ENCODE assay signal across 17 cellular contexts in genomic region chr18:48915621-48916425, GRCh38. TPM values are rescaled to one million over a fixed set of nuclear protein-coding genes. Genes with fewer than 3 reads are reported as not detected.
DNase-seq lines count a peak whose midpoint lies in the region; ATAC-seq, FAIRE-seq and TF ChIP-seq lines count a peak whose summit lies in the region.
"Had no signal": no experiment of that assay in that cellular context is flagged by ENCODE, and none has a peak within 500 bp of the region (broad histone marks: within the 10 kb centered on the region; RNA-seq: fewer than 3 reads in every experiment).

No MANE protein-coding gene starts in this region.

- H2BK15ac ChIP-seq in H1 (ENCODE audit: low read length): no peak overlapping the region

- POLR2A ChIA-PET in H1 (lab: Charles Lee; ENCODE audit: partially characterized antibody): interaction anchor here (0.5 to 1.6 kb wide), 6 partner anchors 9 to 44 kb away, joined by 3 to 4 read pairs (median 3); no protein-coding TSS in a partner anchor

- TF ChIP-seq CTCF in NB4 (IDR thresholded peaks at IDR 0.05; ENCODE audit: low read depth, low read length): no peak
- no peak for TF ChIP-seq CTCF in H1 (IDR thresholded peaks at IDR 0.05; ENCODE audit: control extremely low read depth in 1 of 3, insufficient read depth in 1 of 3, low read depth in 1 of 3, low read length in 3 of 3)
- no peak for TF ChIP-seq CTCF in osteoblast (IDR thresholded peaks at IDR 0.05; ENCODE audit: extremely low read depth, low read depth, low read length)

- TF ChIP-seq RAD21 in H1 (IDR thresholded peaks at IDR 0.05 in 1 of 2, conservative IDR thresholded peaks at IDR 0.05 in 1 of 2; ENCODE audit: low read depth in 2 of 2, low read length in 2 of 2): no peak

- H3K36me3 ChIP-seq in H1 (ENCODE audit: control insufficient read depth in 2 of 4, insufficient read depth in 4 of 4, low read length in 3 of 4) (no peaks in the 10 kb centered on the region; a peak in 1 of 8 replicates), osteoblast (ENCODE audit: insufficient read depth, low read length) (peaks cover 21% of the 10 kb centered on the region)

- no peak overlapping the region for H3K56ac ChIP-seq in H1 (replicated peaks; ENCODE audit: insufficient read length, low read depth, low read length)

- no peak overlapping the region for H2AK5ac ChIP-seq in H1 (ENCODE audit: low read depth, low read length)

- no peak overlapping the region for H3K9ac ChIP-seq in H1 (replicated peaks in 1 of 4; ENCODE audit: extremely low read depth in 1 of 4, low read depth in 3 of 4, low read length in 3 of 4)

- H4K5ac ChIP-seq in H1 (ENCODE audit: insufficient read length, low read depth, low read length): no peak overlapping the region

- no peak overlapping the region for H4K91ac ChIP-seq in H1 (replicated peaks; ENCODE audit: insufficient read length, low read length)

- H2AFZ ChIP-seq in H1 (ENCODE audit: low read length) (no peak overlapping the region), osteoblast (ENCODE audit: low read length) (no peak overlapping the region)

- DNase-seq in ELF-1 (ENCODE audit: low read depth, low spot score) (peak; percentile 44), NB4 (ENCODE audit: low read depth) (peak; percentile 74), H1 (ENCODE audit: low read depth in 1 of 2, low spot score in 2 of 2) (no peak), osteoblast (ENCODE audit: insufficient read length, low spot score, missing footprints) (peak; percentile 68), Kasumi-1 (lab: John Stamatoyannopoulos, UW) (no peak), iPS-NIHi11 (ENCODE audit: low spot score) (no peak), NCI-H1694 treated with DMSO at 0.1 percent for 48 hours (lab: John Stamatoyannopoulos, UW) (no peak)
- DNase-seq: activated CD4-positive, alpha-beta memory T cell treated with anti-CD3 and anti-CD28 coated beads for 36 hours; body of pancreas; effector CD8-positive, alpha-beta T cell; NCI-H774; psoas muscle; SHP77 had no signal

- no peak overlapping the region; the same call in 1 of the 2 replicates for H2BK20ac ChIP-seq in H1 (ENCODE audit: low read length)

- peak overlapping the region; percentile 9; the same call in 1 of the 2 replicates for H2BK5ac ChIP-seq in H1 (ENCODE audit: low read depth, low read length)

- H3K4me2 ChIP-seq in H1 (ENCODE audit: insufficient read depth in 1 of 2, low read depth in 2 of 2, low read length in 2 of 2) (no peak overlapping the region), osteoblast (ENCODE audit: insufficient read depth, low read length) (no peak overlapping the region)

- H3K18ac ChIP-seq in H1 (ENCODE audit: extremely low read depth, low read length): no peak overlapping the region

- H3K14ac ChIP-seq in H1 (ENCODE audit: insufficient read length): no peak overlapping the region

- H3K79me1 ChIP-seq in H1 (ENCODE audit: low read depth, low read length): no peaks in the 10 kb centered on the region; the same call in 1 of the 2 replicates

- H3K27me3 ChIP-seq in H1 (replicated peaks in 1 of 4; ENCODE audit: control insufficient read depth in 3 of 4, extremely low read depth in 1 of 4, insufficient read depth in 3 of 4, low read length in 3 of 4): no peaks in the 10 kb centered on the region
- no peaks in the 10 kb centered on the region for H3K27me3 ChIP-seq in osteoblast (ENCODE audit: insufficient read depth, low read length)
- H3K27me3 ChIP-seq: body of pancreas had no signal

- no peak for TF ChIP-seq EP300 in H1 (IDR thresholded peaks at IDR 0.05; ENCODE audit: borderline replicate concordance in 1 of 2, low read depth in 2 of 2, low read length in 2 of 2)

- CTCF ChIA-PET in H1 (lab: Charles Lee; ENCODE audit: partially characterized antibody): interaction anchor here (1.0 to 2.2 kb wide), 10 partner anchors 9 to 138 kb away, joined by 3 to 9 read pairs (median 4); no protein-coding TSS in a partner anchor

- H3K27ac ChIP-seq in H1 (ENCODE audit: low read depth, low read length) (no peak overlapping the region), osteoblast (ENCODE audit: low read depth, low read length) (peak overlapping the region; percentile 54)
- H3K27ac ChIP-seq: C4-2B, psoas muscle had no signal

- no peak for FAIRE-seq in H1 (lab: Jason Lieb, UNC)
- FAIRE-seq: TTC549 had no signal

- H2BK120ac ChIP-seq in H1 (replicated peaks; ENCODE audit: low read depth, low read length): no peak overlapping the region

- H3K4me3 ChIP-seq in NB4 (ENCODE audit: low read depth, low read length): no peak overlapping the region
- H3K4me3 ChIP-seq in H1 (ENCODE audit: extremely low read depth in 1 of 4, insufficient read depth in 2 of 4, low read depth in 3 of 4, low read length in 4 of 4): no peak overlapping the region
- H3K4me3 ChIP-seq in osteoblast (ENCODE audit: insufficient read depth, low read length): no peak overlapping the region
- H3K4me3 ChIP-seq: body of pancreas, psoas muscle had no signal

- 0 out of 2 replicates have a peak overlapping the region, but pooled peaks have one; percentile 28 for H4K8ac ChIP-seq in H1 (ENCODE audit: extremely low read depth, insufficient read depth, low read length)

- peaks cover 0 to 2% of the 10 kb centered on the region in 2 experiments for H4K20me1 ChIP-seq in H1 (replicated peaks in 1 of 2; ENCODE audit: control insufficient read depth in 1 of 2, insufficient read depth in 2 of 2, low read length in 2 of 2)
- H4K20me1 ChIP-seq in osteoblast (ENCODE audit: insufficient read depth, low read length): peaks cover 16% of the 10 kb centered on the region

- H3K4me1 ChIP-seq in H1 (replicated peaks in 1 of 4; ENCODE audit: control insufficient read depth in 3 of 4, insufficient read depth in 4 of 4, low read length in 3 of 4): peaks cover 0 to 4% (median 0%) of the 10 kb centered on the region in 4 experiments; a peak in 4 of 7 replicates
- H3K4me1 ChIP-seq in osteoblast (ENCODE audit: insufficient read depth, low read length): peaks cover 27% of the 10 kb centered on the region
- H3K4me1 ChIP-seq: psoas muscle had no signal

- H2BK12ac ChIP-seq in H1 (ENCODE audit: low read depth, low read length): 0 out of 2 replicates have a peak overlapping the region, but pooled peaks have one; percentile 35

- H3K79me2 ChIP-seq in H1 (ENCODE audit: control insufficient read depth in 1 of 2, insufficient read depth in 2 of 2, low read length in 2 of 2) (no peaks in the 10 kb centered on the region), osteoblast (ENCODE audit: insufficient read depth, low read length) (peaks cover 32% of the 10 kb centered on the region)

- TF ChIP-seq POLR2A in NB4 (IDR thresholded peaks at IDR 0.05; ENCODE audit: extremely low read depth, insufficient read length): no peak
- TF ChIP-seq POLR2A in H1 (IDR thresholded peaks at IDR 0.05; ENCODE audit: control extremely low read depth in 1 of 2, low read depth in 2 of 2, low read length in 2 of 2): no peak

- H3K9me3 ChIP-seq in H1 (ENCODE audit: insufficient read depth in 2 of 2, low read depth in 1 of 2, low read length in 1 of 2): no peaks in the 10 kb centered on the region
- H3K9me3 ChIP-seq in osteoblast (ENCODE audit: low read depth, low read length): no peaks in the 10 kb centered on the region
- H3K9me3 ChIP-seq: body of pancreas, psoas muscle had no signal

- 94% methylated on average over 10 of the region's 10 CpGs; no CpG with 5 or more reads in 1 of the 2 experiments for WGBS in H1 (ENCODE audit: extremely low coverage in 1 of 2, insufficient coverage in 1 of 2, insufficient read length in 1 of 2, insufficient replicate concordance in 2 of 2, low coverage in 1 of 2, low lambda C conversion rate in 2 of 2, missing lambda C conversion rate in 1 of 2), 2 experiments

- no peak overlapping the region for H3K4ac ChIP-seq in H1 (replicated peaks; ENCODE audit: insufficient read length, low read depth, low read length)

- H3K23ac ChIP-seq in H1 (ENCODE audit: insufficient read length): no peak overlapping the region

- H3K23me2 ChIP-seq in H1 (ENCODE audit: low read depth, low read length): no peaks in the 10 kb centered on the region

- ATAC-seq in GM21786 (IDR thresholded peaks at IDR 0.05; ENCODE audit: unreplicated experiment): no peak
- ATAC-seq: activated T-helper 17 cell treated with anti-CD3 and anti-CD28 coated beads, Interleukin-2, amount 50 U/mL, for 72 hours; psoas muscle had no signal

TF ChIP-seq in H1, 55 proteins besides CTCF, POLR2A, EP300 and RAD21:
- TF ChIP-seq CHD2 (IDR thresholded peaks at IDR 0.05; ENCODE audit: low read length): no peak
- no peak for TF ChIP-seq SIX5 (IDR thresholded peaks at IDR 0.05; ENCODE audit: low read depth, low read length)
- no peak for TF ChIP-seq BCL11A (IDR thresholded peaks at IDR 0.05; ENCODE audit: low read depth in 2 of 2, low read length in 2 of 2)
- TF ChIP-seq FOSL1 (IDR thresholded peaks at IDR 0.05; ENCODE audit: insufficient read depth, low read depth, low read length): no peak
- TF ChIP-seq RNF2 (IDR thresholded peaks at IDR 0.05; ENCODE audit: borderline replicate concordance, low read depth, low read length, missing control alignments, poor library complexity, severe bottlenecking): no peak
- no peak for TF ChIP-seq ATF3 (IDR thresholded peaks at IDR 0.05; ENCODE audit: insufficient read depth, low read depth, low read length)

RNA-seq across cellular contexts. Expression of gene SMAD7, which starts 34.9 kb away (rescaled TPM):
- total RNA-seq in H1 (2021; fragmentation: NEBNext Ultra II Directional; extraction: Animal tissue kit (Norgen Biotek cat#: 25700)): 13.8 and 15.5 TPM in 2 replicates
- 6.5 and 6.6 TPM in 2 replicates for polyA plus RNA-seq in H1 (2011; rRNA removed)
- 6.1 TPM for polyA plus RNA-seq in H1 (2011; cell fraction: cytosol; rRNA removed)
- 9.4 TPM for polyA plus RNA-seq in H1 (2011; cell fraction: nucleus; rRNA removed)
- polyA plus RNA-seq in H1 (2012, experiment 1 of 2): 3.7 to 4.5 TPM (median 4.3 TPM) in 4 replicates
- 4.8 TPM for polyA plus RNA-seq in H1 (2012, experiment 2 of 2)
- polyA plus RNA-seq in H1 (2013, experiment 1 of 2): 12.4 TPM
- polyA plus RNA-seq in H1 (2013, experiment 2 of 2): 12.0 TPM
- polyA minus RNA-seq in H1 (2011; rRNA and poly(A)+ RNA removed): 10.3 and 13.5 TPM in 2 replicates
- polyA minus RNA-seq in H1 (2011; cell fraction: cytosol; rRNA and poly(A)+ RNA removed): 9.7 TPM
- 9.4 TPM for polyA minus RNA-seq in H1 (2011; cell fraction: nucleus; rRNA and poly(A)+ RNA removed)
- total RNA-seq in osteoblast: 76.0 and 81.6 TPM in 2 replicates

Comparison
In these comparisons a context has a peak if more than half of its experiments do, and no peak if none do; other contexts are left out.
1. DNase-seq: peak in ELF-1 (single experiment), NB4 (single experiment) and osteoblast (single experiment); none in H1 (0 of 2), Kasumi-1 (0 of 2), iPS-NIHi11 (single experiment) and NCI-H1694 treated with DMSO at 0.1 percent for 48 hours (single experiment).